Comparison of ENCODE assay signal across 13 cellular contexts in the genomic region with DNA sequence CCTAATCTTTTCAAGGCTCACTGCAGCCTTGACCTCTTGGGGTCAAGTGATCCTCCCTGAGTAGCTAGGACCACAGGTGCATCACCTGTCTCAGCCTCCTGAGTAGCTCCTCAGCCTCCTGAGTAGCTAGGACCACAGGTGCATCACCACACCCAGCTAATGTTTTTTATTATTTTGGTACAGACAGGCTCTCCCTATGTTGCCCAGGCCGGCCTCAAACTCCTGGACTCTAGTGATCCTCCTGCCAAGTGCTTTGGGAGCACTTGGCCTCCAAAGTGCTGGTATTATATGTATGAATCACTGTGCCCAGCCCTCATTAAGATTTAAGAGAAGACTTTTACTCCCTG. TPM values are rescaled to one million over a fixed set of nuclear protein-coding genes. Genes with fewer than 3 reads are reported as not detected.
DNase-seq lines count a peak whose midpoint lies in the region; ATAC-seq and TF ChIP-seq lines count a peak whose summit lies in the region.
"Had no signal": no experiment of that assay in that cellular context is flagged by ENCODE, and none has a peak within 500 bp of the region (broad histone marks: within the 10 kb centered on the region; RNA-seq: fewer than 3 reads in every experiment).

No MANE protein-coding gene starts in this region.

- peak overlapping the region; percentile 91 for H3K27ac Mint-ChIP-seq in central memory CD8-positive, alpha-beta T cell (ENCODE audit: low read depth)

- ATAC-seq in GM19043 (IDR thresholded peaks at IDR 0.05; ENCODE audit: low read depth, unreplicated experiment) (peak; percentile 4), heart left ventricle (no peak)
- ATAC-seq in central memory CD8-positive, alpha-beta T cell (replicated peaks; ENCODE audit: extremely low read depth, poor library complexity, severe bottlenecking) = no peak

- H3K4me3 ChIP-seq in BLaER1 (0 out of 2 replicates have a peak overlapping the region, but pooled peaks have one; percentile 23), heart left ventricle (no peak overlapping the region), prostate gland (no peak overlapping the region)

- 90 to 96% (median 94%) methylated on average over 1 of the region's 1 CpG for WGBS in heart left ventricle, 4 donors
- 100% methylated on average over 1 of the region's 1 CpG for WGBS in prostate gland

- TF ChIP-seq CTCF in heart left ventricle (IDR thresholded peaks at IDR 0.05) = no peak
- TF ChIP-seq CTCF in prostate gland (IDR thresholded peaks at IDR 0.05) = no peak

- H3K9me3 Mint-ChIP-seq in central memory CD8-positive, alpha-beta T cell = no peaks in the 10 kb centered on the region
- H3K9me3 Mint-ChIP-seq: naive B cell had no signal

- H3K27me3 Mint-ChIP-seq in central memory CD8-positive, alpha-beta T cell = no peaks in the 10 kb centered on the region
- H3K27me3 Mint-ChIP-seq: naive B cell had no signal

- H3K9me3 ChIP-seq in BLaER1 (no peaks in the 10 kb centered on the region), KOPT-K1 (ENCODE audit: insufficient read depth, low read length, poor library complexity, severe bottlenecking) (no peaks in the 10 kb centered on the region), heart left ventricle (no peaks in the 10 kb centered on the region), prostate gland (no peaks in the 10 kb centered on the region)

- H4K20me1 ChIP-seq in BLaER1 = no peaks in the 10 kb centered on the region

- H3K36me3 ChIP-seq in BLaER1 (no peaks in the 10 kb centered on the region), KOPT-K1 (ENCODE audit: insufficient read depth, low read length) (no peaks in the 10 kb centered on the region), heart left ventricle (no peaks in the 10 kb centered on the region), prostate gland (no peaks in the 10 kb centered on the region)

- peak overlapping the region; percentile 63 for H3K4me2 ChIP-seq in BLaER1

- H3K36me3 Mint-ChIP-seq in central memory CD8-positive, alpha-beta T cell (ENCODE audit: insufficient read depth) = no peaks in the 10 kb centered on the region
- H3K36me3 Mint-ChIP-seq: naive B cell had no signal

- 0 out of 2 replicates have a peak overlapping the region, but pooled peaks have one; percentile 34 for H3K9ac ChIP-seq in BLaER1

- no peak for TF ChIP-seq POLR2A in heart left ventricle (IDR thresholded peaks at IDR 0.05)
- no peak for TF ChIP-seq POLR2A in prostate gland (IDR thresholded peaks at IDR 0.05)

- intact Hi-C loops in heart left ventricle (cut with DNase I) = loop anchor here in 1 of 10 donors (5.0 kb wide), 1 partner anchor 59 kb away; a partner anchor contains a TSS
- intact Hi-C loops in prostate gland (cut with DNase I) = no loop called here

- H3K4me1 ChIP-seq in BLaER1 (peaks cover 28% of the 10 kb centered on the region), heart left ventricle (peaks cover 0 to 30% (median 4%) of the 10 kb centered on the region in 12 donors), prostate gland (replicated peaks) (no peaks in the 10 kb centered on the region)

- H3K27ac ChIP-seq in BLaER1 (peak overlapping the region; percentile 47), KOPT-K1 (ENCODE audit: low read depth, low read length, poor library complexity, severe bottlenecking) (peak overlapping the region; percentile 67), heart left ventricle (peak overlapping the region in 1 of 12 donors; percentile 66), prostate gland (no peak overlapping the region)

- DNase-seq in central memory CD8-positive, alpha-beta T cell (ENCODE audit: low spot score in 2 of 2) = no peak
- DNase-seq in AG08396 (ENCODE audit: low spot score) (no peak), heart left ventricle (no peak), prostate gland (ENCODE audit: low spot score) (no peak), cerebellar cortex (ENCODE audit: low spot score) (no peak)
- DNase-seq: foreskin fibroblast, IMR-90, kidney, naive B cell, NCI-H2029 treated with DMSO at 0.1 percent for 48 hours had no signal

- H3K4me3 Mint-ChIP-seq in central memory CD8-positive, alpha-beta T cell = peak overlapping the region; percentile 53

- H3K27me3 ChIP-seq in BLaER1 (no peaks in the 10 kb centered on the region), heart left ventricle (no peaks in the 10 kb centered on the region), prostate gland (replicated peaks; ENCODE audit: insufficient read depth) (no peaks in the 10 kb centered on the region)

- H3K4me1 Mint-ChIP-seq in central memory CD8-positive, alpha-beta T cell = peaks cover 20% of the 10 kb centered on the region

RNA-seq across cellular contexts. Expression of a gene that starts 58.5 kb away (rescaled TPM):
- total RNA-seq in heart left ventricle (100 to 1,000 TPM in 2 of 9 donors, 10 to 100 TPM in 7; 40.6 to 175 (median 61.7) TPM), prostate gland (10 to 100 TPM in 1 of 2 donors, 1 to 10 TPM in 1; 9.7 to 24.2 TPM)
- polyA plus RNA-seq in heart left ventricle = 10 to 100 TPM; 37.0 to 60.6 TPM

Comparison
In these comparisons a context has a peak if more than half of its experiments do, and no peak if none do; other contexts are left out.
1. H3K27ac ChIP-seq: peak in BLaER1 (single experiment) and KOPT-K1 (single experiment); none in prostate gland (0 of 2).